ENCODE assay signal across 7 cellular contexts in genomic region chr14:68795602-68796417, GRCh38. TPM values are rescaled to one million over a fixed set of nuclear protein-coding genes. Genes with fewer than 3 reads are reported as not detected.
A peak's percentile ranks its signal among the peaks of the same experiment; 100 is the strongest.
DNase-seq lines count a peak whose midpoint lies in the region; TF ChIP-seq lines count a peak whose summit lies in the region.

No MANE protein-coding gene starts in this region.

- WGBS in liver: under 1% methylated on average over 69 of the region's 69 CpGs

- peak overlapping the region; percentile 98 to 99 for H3K9ac ChIP-seq in liver (ENCODE audit: low read depth in 1 of 2, low read length in 2 of 2)

- H3K27me3 ChIP-seq in H7 (ENCODE audit: control insufficient read depth, insufficient read depth, low read length) (no peaks in the 10 kb centered on the region), MG63 (no peaks in the 10 kb centered on the region), liver (ENCODE audit: control insufficient read depth in 4 of 4, insufficient read depth in 4 of 4, low read length in 3 of 4) (no peaks in the 10 kb centered on the region)

- DNase-seq in H7 (peak; percentile 92), MG63 (peak; percentile 74), coronary artery (ENCODE audit: low spot score) (peak; percentile 91)
- DNase-seq in activated CD4-positive, alpha-beta T cell treated with anti-CD3 and anti-CD28 coated beads for 4 hours: peak; percentile 83 to 84
- DNase-seq in stimulated activated CD4-positive, alpha-beta T cell treated with anti-CD3 and anti-CD28 coated beads, Interleukin-4, amount 100 ng/mL, for 4 hours: peak; percentile 71 to 82

- H3K9me3 ChIP-seq in MG63 (peaks cover 2% of the 10 kb centered on the region; the same call in 1 of the 2 replicates), liver (ENCODE audit: control insufficient read depth in 4 of 4, low read length in 3 of 4) (no peaks in the 10 kb centered on the region)

- peak; percentile 53 to 69 for TF ChIP-seq RAD21 in liver (IDR thresholded peaks at IDR 0.05)

- peak overlapping the region; percentile 99 to 100 for H3K27ac ChIP-seq in coronary artery
- H3K27ac ChIP-seq in liver (ENCODE audit: low read depth in 1 of 2, low read length in 2 of 2): peak overlapping the region; percentile 99 to 100

- peaks cover 0 to 6% (median 2%) of the 10 kb centered on the region in 4 donors for H3K4me1 ChIP-seq in liver (ENCODE audit: control insufficient read depth in 4 of 4, insufficient read depth in 4 of 4, low read length in 3 of 4)

- TF ChIP-seq CTCF in GM12873 (IDR thresholded peaks at IDR 0.05; ENCODE audit: insufficient read depth, low read depth, low read length, missing control alignments) (peak; percentile 68), coronary artery (IDR thresholded peaks at IDR 0.05) (peak; percentile 91), liver (IDR thresholded peaks at IDR 0.05; ENCODE audit: low read depth, low read length, missing input control) (peak; percentile 77)

- peaks cover 2% of the 10 kb centered on the region for H3K36me3 ChIP-seq in H7 (replicated peaks; ENCODE audit: control insufficient read depth, insufficient read depth, low read length)
- peaks cover 19% of the 10 kb centered on the region for H3K36me3 ChIP-seq in MG63
- peaks cover 0 to 5% (median 0%) of the 10 kb centered on the region in 4 donors for H3K36me3 ChIP-seq in liver (ENCODE audit: control insufficient read depth in 4 of 4, insufficient read depth in 3 of 4, low read depth in 1 of 4, low read length in 3 of 4)

- H3K4me3 ChIP-seq in H7 (ENCODE audit: insufficient read depth, low read depth, low read length): peak overlapping the region; percentile 88
- H3K4me3 ChIP-seq in MG63: peak overlapping the region; percentile 85
- H3K4me3 ChIP-seq in coronary artery: peak overlapping the region; percentile 91
- peak overlapping the region; percentile 64 to 76 (median 75) for H3K4me3 ChIP-seq in liver (ENCODE audit: low read depth in 1 of 3, low read length in 3 of 3)

TF ChIP-seq in liver, 16 proteins besides CTCF, POLR2A, EP300 and RAD21:
- TF ChIP-seq SP1 (IDR thresholded peaks at IDR 0.05): peak; percentile 45
- TF ChIP-seq RXRA (IDR thresholded peaks at IDR 0.05): no peak
- no peak for TF ChIP-seq ATF3 (IDR thresholded peaks at IDR 0.05)
- TF ChIP-seq HNF4A (conservative IDR thresholded peaks at IDR 0.05): no peak
- TF ChIP-seq HNF4G (IDR thresholded peaks at IDR 0.05): no peak
- TF ChIP-seq MAX (IDR thresholded peaks at IDR 0.05): no peak
- TF ChIP-seq REST (IDR thresholded peaks at IDR 0.05): no peak
- TF ChIP-seq EGR1 (IDR thresholded peaks at IDR 0.05; ENCODE audit: low read depth in 2 of 2): no peak
- no peak for TF ChIP-seq ZBTB33 (IDR thresholded peaks at IDR 0.05)
- peak; percentile 30 for TF ChIP-seq TAF1 (conservative IDR thresholded peaks at IDR 0.05)
- TF ChIP-seq GABPA (IDR thresholded peaks at IDR 0.05 in 1 of 2, conservative IDR thresholded peaks at IDR 0.05 in 1 of 2): peak in 1 of 2 donors; percentile 70
- no peak for TF ChIP-seq JUND (IDR thresholded peaks at IDR 0.05)
- no peak for TF ChIP-seq FOXA1 (IDR thresholded peaks at IDR 0.05)
- TF ChIP-seq FOXA2 (IDR thresholded peaks at IDR 0.05): no peak
- TF ChIP-seq YY1 (IDR thresholded peaks at IDR 0.05): peak; percentile 29

RNA-seq across cellular contexts. Expression of gene ZFP36L1, which starts 2.9 kb away (rescaled TPM):
- total RNA-seq in H7 (2014; rRNA removed; shearing (Covaris generic)): 47.8 and 73.1 TPM in 2 replicates
- 9.3 and 30.2 TPM in 2 replicates for total RNA-seq in MG63 (2014; rRNA removed; shearing (Covaris generic); ENCODE audit: low replicate concordance)
- 10 to 100 TPM; 25.0 to 58.2 TPM for total RNA-seq in liver
- polyA plus RNA-seq in liver: 100 to 1,000 TPM in 1 of 2 donors, 10 to 100 TPM in 1; 80.8 to 170 TPM

Comparison
In these comparisons a context has a peak if more than half of its experiments do, and no peak if none do; other contexts are left out.
1. Peak in every context shown above with its lines: DNase-seq, H3K4me3 ChIP-seq and H3K27ac ChIP-seq.